ENCODE assay signal across 12 cellular contexts in the genomic region with DNA sequence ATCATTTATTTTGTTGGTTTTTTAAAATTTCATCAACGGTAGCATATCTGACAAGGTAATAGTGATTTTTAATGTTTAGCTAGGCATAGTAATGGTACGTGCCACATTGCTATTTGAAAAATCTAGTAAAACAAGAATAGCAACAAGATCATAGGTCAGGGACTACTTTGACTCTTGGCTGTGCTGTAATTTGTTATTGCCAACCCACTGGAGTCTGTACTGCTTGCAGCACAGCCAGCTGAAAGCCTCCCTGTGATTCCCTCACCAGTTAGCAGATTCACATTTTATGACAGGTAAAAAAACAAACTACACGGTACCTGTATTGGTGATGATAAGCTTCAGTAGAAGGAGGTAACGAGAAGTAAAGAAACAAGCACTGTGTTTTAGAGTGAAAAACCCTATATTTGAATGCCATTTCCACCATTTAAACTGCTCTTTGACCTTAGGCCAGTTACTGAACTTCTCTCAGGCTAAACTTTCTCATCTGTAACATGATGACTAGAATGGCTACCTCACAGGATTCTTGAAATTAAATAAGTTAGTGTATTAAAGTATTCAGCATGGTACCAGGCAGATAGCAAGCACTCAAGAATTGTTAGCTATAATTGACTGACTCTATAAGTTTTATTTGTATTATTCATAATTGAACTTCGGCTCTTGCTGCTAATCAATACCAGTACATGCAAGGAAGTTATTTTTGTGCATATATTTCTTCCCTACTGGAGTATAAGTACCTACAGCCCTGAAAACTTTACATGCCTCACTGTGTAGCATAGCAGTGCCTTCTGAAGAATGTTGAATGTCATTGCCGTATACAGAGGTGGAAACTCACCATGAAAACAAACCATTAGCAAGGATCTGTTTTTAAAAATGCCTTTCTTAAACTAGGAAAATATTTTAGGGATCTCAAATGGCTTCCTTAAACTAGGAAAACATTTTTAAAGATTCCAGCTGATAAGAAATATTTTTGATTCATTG. TPM values are rescaled to one million over a fixed set of nuclear protein-coding genes. Genes with fewer than 3 reads are reported as not detected.
DNase-seq lines count a peak whose midpoint lies in the region; ATAC-seq, FAIRE-seq and TF ChIP-seq lines count a peak whose summit lies in the region.
"Had no signal": no experiment of that assay in that cellular context is flagged by ENCODE, and none has a peak within 500 bp of the region (broad histone marks: within the 10 kb centered on the region; RNA-seq: fewer than 3 reads in every experiment).

No MANE protein-coding gene starts in this region.

- POLR2A ChIA-PET in HepG2 (lab: Yijun Ruan, JAX), result interaction anchor here (1.0 to 1.9 kb wide), 4 partner anchors 8 to 162 kb away, joined by 4 to 14 read pairs (median 6); a partner anchor contains a TSS

- DNase-seq in epithelial cell of esophagus (ENCODE audit: low read depth), result peak; percentile 27
- peak; percentile 80 for DNase-seq in HepG2 (ENCODE audit: low spot score)
- peak; percentile 35 to 45 for DNase-seq in gastrocnemius medialis
- DNase-seq in GM03348 (ENCODE audit: low spot score), result no peak
- no peak for DNase-seq in SKM-1 treated with dmso at 0.1 percent for 144 hours (lab: John Stamatoyannopoulos, UW; ENCODE audit: unreplicated experiment)
- no peak for DNase-seq in activated naive CD4-positive, alpha-beta T cell treated with Interleukin-2 at 50 U/mL for 16 hours
- DNase-seq in NCI-H2171 (lab: John Stamatoyannopoulos, UW), result no peak
- DNase-seq: activated CD8-positive, alpha-beta memory T cell treated with anti-CD3 and anti-CD28 coated beads, Interleukin-2, amount 10 ng/mL, durations not matched to agents 7 days and 5 days; NCI-H1930; SJCRH30 had no signal

- in situ Hi-C loops in HepG2 (cut with HindIII; ENCODE audit: extremely low pct_ligation_motif_present, low pct_unique_long_range_greater_than_20kb) (no loop called here), gastrocnemius medialis (cut with MboI; ENCODE audit: low sequenced_read_pairs in 4 of 4) (no loop called here)

- WGBS in HepG2 (ENCODE audit: low lambda C conversion rate), result 37% methylated on average over 6 of the region's 6 CpGs

- TF ChIP-seq POLR2A in HepG2 (IDR thresholded peaks at IDR 0.05; ENCODE audit: insufficient read depth in 1 of 2, low read depth in 2 of 2, low read length in 2 of 2), result no peak
- no peak for TF ChIP-seq POLR2A in gastrocnemius medialis (IDR thresholded peaks at IDR 0.05)

- H3K79me2 ChIP-seq in HepG2 (ENCODE audit: insufficient read depth, low read length), result no peaks in the 10 kb centered on the region

- CTCF ChIA-PET in HepG2 (lab: Yijun Ruan, JAX; ENCODE audit: low intra/inter-chr PET ratio, low total read pairs), result no interaction called here

- H3K27ac ChIP-seq in HUES6 (ENCODE audit: low read depth, low read length) (0 out of 2 replicates have a peak overlapping the region, but pooled peaks have one; percentile 26), HepG2 (ENCODE audit: extremely low read length, insufficient read depth, low read length) (peak overlapping the region; percentile 84), gastrocnemius medialis (peak overlapping the region; percentile 78 to 90 (median 81))
- H3K27ac ChIP-seq: SJCRH30 had no signal

- peak; percentile 58 for FAIRE-seq in HepG2 (lab: Jason Lieb, UNC)
- FAIRE-seq: K562 had no signal

- H3K36me3 ChIP-seq in HUES6 (ENCODE audit: control insufficient read depth, insufficient read depth, low read length), result no peaks in the 10 kb centered on the region
- H3K36me3 ChIP-seq in HepG2 (replicated peaks in 1 of 2; ENCODE audit: control insufficient read depth in 1 of 2, insufficient read depth in 2 of 2, low read length in 2 of 2), result no peaks in the 10 kb centered on the region
- no peaks in the 10 kb centered on the region for H3K36me3 ChIP-seq in gastrocnemius medialis

- no peak for TF ChIP-seq CTCF in epithelial cell of esophagus (IDR thresholded peaks at IDR 0.05; ENCODE audit: insufficient read depth, low read depth, low read length, missing control alignments)
- no peak for TF ChIP-seq CTCF in HepG2 (CRISPR knock-in tag; IDR thresholded peaks at IDR 0.05)
- TF ChIP-seq CTCF in gastrocnemius medialis (IDR thresholded peaks at IDR 0.05 in 4 of 5, conservative IDR thresholded peaks at IDR 0.05 in 1 of 5), result no peak

- intact Hi-C loops in HepG2 (cut with micrococcal nuclease; ENCODE audit: unreplicated experiment), result no loop called here
- intact Hi-C loops in gastrocnemius medialis (cut with DNase I; ENCODE audit: low total_unique reads), result loop anchor here (10.0 kb wide), 1 partner anchor 237 kb away; a partner anchor contains a TSS

- peak in 1 of 2 experiments; percentile 67; a peak in 2 of 4 replicates for TF ChIP-seq EP300 in HepG2 (IDR thresholded peaks at IDR 0.05; ENCODE audit: low read depth in 2 of 2, low read length in 2 of 2)
- TF ChIP-seq EP300 in HepG2 (CRISPR knock-in tag; IDR thresholded peaks at IDR 0.05; ENCODE audit: borderline replicate concordance), result no peak

- peak overlapping the region; percentile 67 for H2AFZ ChIP-seq in HepG2 (ENCODE audit: low read length)

- no peaks in the 10 kb centered on the region for H4K20me1 ChIP-seq in HepG2 (ENCODE audit: insufficient read depth, low read length)

- H3K4me1 ChIP-seq in HUES6 (ENCODE audit: control insufficient read depth, insufficient read depth, low read length) (peaks cover 4% of the 10 kb centered on the region; the same call in 1 of the 2 replicates), HepG2 (ENCODE audit: insufficient read depth, low read length) (peaks cover 52% of the 10 kb centered on the region), gastrocnemius medialis (peaks cover 74 to 82% of the 10 kb centered on the region in 2 donors)

- BruUV-seq in HepG2 (replicated peaks; lab: Mats Ljungman, UMichigan), result no TSS peak

- ATAC-seq in HepG2 (peak; percentile 99), gastrocnemius medialis (peak; percentile 89)
- ATAC-seq: K562 had no signal

- no peak for TF ChIP-seq RAD21 in HepG2 (CRISPR knock-in tag; IDR thresholded peaks at IDR 0.05)

- no peaks in the 10 kb centered on the region for H3K27me3 ChIP-seq in HUES6 (ENCODE audit: control insufficient read depth, insufficient read depth, low read length)
- H3K27me3 ChIP-seq in HepG2 (ENCODE audit: control insufficient read depth in 1 of 2, insufficient read depth in 2 of 2, low read length in 2 of 2), result no peaks in the 10 kb centered on the region
- H3K27me3 ChIP-seq in gastrocnemius medialis, result no peaks in the 10 kb centered on the region
- H3K27me3 ChIP-seq: SJCRH30 had no signal

- no peak overlapping the region for H3K9ac ChIP-seq in HUES6 (ENCODE audit: low read length)
- peak overlapping the region; percentile 51 for H3K9ac ChIP-seq in HepG2 (ENCODE audit: insufficient read depth, low read depth, low read length)

- H3K4me3 ChIP-seq in HUES6 (ENCODE audit: low read depth, low read length) (no peak overlapping the region), epithelial cell of esophagus (ENCODE audit: low read length) (no peak overlapping the region), HepG2 (replicated peaks in 1 of 3; ENCODE audit: insufficient read depth in 1 of 3, low read depth in 2 of 3, low read length in 3 of 3) (peak overlapping the region in 1 of 3 experiments; percentile 29; a peak in 1 of 6 replicates), gastrocnemius medialis (peak overlapping the region in 2 of 4 donors; percentile 11 to 23)
- H3K4me3 ChIP-seq: K562, SJCRH30 had no signal

- H3K9me3 ChIP-seq in HUES6 (ENCODE audit: control insufficient read depth, insufficient read depth, low read depth, low read length) (no peaks in the 10 kb centered on the region), HepG2 (ENCODE audit: low read length) (no peaks in the 10 kb centered on the region), gastrocnemius medialis (no peaks in the 10 kb centered on the region)

- peak overlapping the region; percentile 66 for H3K4me2 ChIP-seq in HepG2 (ENCODE audit: low read depth, low read length)

TF ChIP-seq in HepG2, 621 proteins besides CTCF, POLR2A, EP300 and RAD21 (continues in another document):
- TF ChIP-seq ZNF792 (CRISPR knock-in tag; IDR thresholded peaks at IDR 0.05) (peak; percentile 41; the same call in 1 of the 2 replicates), SMC3 (IDR thresholded peaks at IDR 0.05; ENCODE audit: low read length) (no peak), SOX5 (CRISPR knock-in tag; IDR thresholded peaks at IDR 0.05; ENCODE audit: borderline replicate concordance) (peak; percentile 30; the same call in 1 of the 2 replicates)
- TF ChIP-seq, protein P1, sequence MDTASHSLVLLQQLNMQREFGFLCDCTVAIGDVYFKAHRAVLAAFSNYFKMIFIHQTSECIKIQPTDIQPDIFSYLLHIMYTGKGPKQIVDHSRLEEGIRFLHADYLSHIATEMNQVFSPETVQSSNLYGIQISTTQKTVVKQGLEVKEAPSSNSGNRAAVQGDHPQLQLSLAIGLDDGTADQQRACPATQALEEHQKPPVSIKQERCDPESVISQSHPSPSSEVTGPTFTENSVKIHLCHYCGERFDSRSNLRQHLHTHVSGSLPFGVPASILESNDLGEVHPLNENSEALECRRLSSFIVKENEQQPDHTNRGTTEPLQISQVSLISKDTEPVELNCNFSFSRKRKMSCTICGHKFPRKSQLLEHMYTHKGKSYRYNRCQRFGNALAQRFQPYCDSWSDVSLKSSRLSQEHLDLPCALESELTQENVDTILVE (CRISPR knock-in tag; IDR thresholded peaks at IDR 0.05), result no peak

RNA-seq across cellular contexts. Expression of a gene that starts 16.1 kb away (rescaled TPM):
- total RNA-seq in HepG2 (2016; rRNA removed; fragmentation: Illumina TruSeq; extraction: Trizol) (8.1 and 10.2 TPM in 2 replicates), gastrocnemius medialis (100 to 1,000 TPM in 2 of 4 donors, 10 to 100 TPM in 2; 87.1 to 115 (median 99.6) TPM)
- total RNA-seq in HepG2 (2016; cell fraction: cytosol; rRNA removed; fragmentation: Illumina TruSeq; extraction: Trizol; ENCODE audit: low read depth), result 1.0 and 1.1 TPM in 2 replicates
- total RNA-seq in HepG2 (2016; cell fraction: insoluble cytoplasmic fraction; rRNA removed; fragmentation: Illumina TruSeq; extraction: Trizol), result 7.7 and 10.2 TPM in 2 replicates
- 2.4 and 3.3 TPM in 2 replicates for total RNA-seq in HepG2 (2016; cell fraction: membrane; rRNA removed; fragmentation: Illumina TruSeq; extraction: Trizol)
- 5.5 and 5.9 TPM in 2 replicates for total RNA-seq in HepG2 (2016; cell fraction: nucleus; rRNA removed; fragmentation: Illumina TruSeq; extraction: Trizol)
- 166 and 187 TPM in 2 replicates for polyA plus RNA-seq in HepG2 (2011; rRNA removed)
- polyA plus RNA-seq in HepG2 (2011; cell fraction: cytosol; rRNA removed), result 125 and 126 TPM in 2 replicates
- polyA plus RNA-seq in HepG2 (2011; cell fraction: nucleus; rRNA removed), result 122 and 131 TPM in 2 replicates
- 68.2 and 110 TPM in 2 replicates for polyA plus RNA-seq in HepG2 (2012)
- 0.85 and 0.89 TPM in 2 replicates for polyA plus RNA-seq in HepG2 (2016; cell fraction: cytosol; fragmentation: Illumina TruSeq; extraction: Trizol; ENCODE audit: low read depth)
- 13.3 and 13.4 TPM in 2 replicates for polyA plus RNA-seq in HepG2 (2016; cell fraction: insoluble cytoplasmic fraction; fragmentation: Illumina TruSeq; extraction: Trizol; ENCODE audit: low read depth)
- polyA plus RNA-seq in HepG2 (2016; cell fraction: membrane; fragmentation: Illumina TruSeq; extraction: Trizol; ENCODE audit: low read depth), result 1.5 and 2.1 TPM in 2 replicates
- polyA plus RNA-seq in HepG2 (2016; cell fraction: nucleus; fragmentation: Illumina TruSeq; extraction: Trizol; ENCODE audit: insufficient read depth, low read depth), result 8.6 and 9.7 TPM in 2 replicates
- polyA minus RNA-seq in HepG2 (2011; rRNA and poly(A)+ RNA removed; ENCODE audit: low replicate concordance), result 0.05 and 92.6 TPM in 2 replicates
- 131 and 135 TPM in 2 replicates for polyA minus RNA-seq in HepG2 (2011; cell fraction: cytosol; rRNA and poly(A)+ RNA removed)
- 134 and 197 TPM in 2 replicates for polyA minus RNA-seq in HepG2 (2011; cell fraction: nucleus; rRNA and poly(A)+ RNA removed)

Comparison
In these comparisons a context has a peak if more than half of its experiments do, and no peak if none do; other contexts are left out.
1. H3K27ac ChIP-seq: peak in every context shown above with its lines; median percentile 84 in HepG2; 81 in gastrocnemius medialis; 26 in HUES6.
2. DNase-seq: peak in epithelial cell of esophagus (single experiment), HepG2 (single experiment) and gastrocnemius medialis (2 of 2); none in GM03348 (single experiment), SKM-1 treated with dmso at 0.1 percent for 144 hours (single experiment), activated naive CD4-positive, alpha-beta T cell treated with Interleukin-2 at 50 U/mL for 16 hours (single experiment) and NCI-H2171 (single experiment).
3. RNA of a gene that starts 16.1 kb away (total RNA-seq): 87.1 to 115 TPM in gastrocnemius medialis; 1.0 to 10.2 TPM in HepG2; every median in the first group is over 4 times any median in the second.